Comparison of ENCODE assay signal across 26 cellular contexts in the genomic region with DNA sequence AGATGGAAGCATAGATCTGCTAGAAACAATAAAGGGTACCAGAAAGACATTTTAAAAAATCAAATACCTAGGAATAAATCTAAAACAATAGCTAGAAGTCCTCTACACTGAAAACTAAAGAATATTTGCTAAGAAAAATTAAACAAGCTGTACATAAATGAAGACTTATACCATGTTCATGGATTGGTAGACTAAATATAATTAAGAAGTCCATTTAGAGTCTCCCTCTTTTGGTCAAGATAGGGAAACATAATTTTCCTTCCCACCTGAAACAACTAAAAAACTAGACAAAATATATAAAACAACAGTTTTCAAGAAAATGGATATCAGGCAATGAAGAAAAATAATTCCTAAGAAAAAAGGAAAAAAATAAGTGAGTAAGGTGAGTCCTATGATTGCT.
A peak's percentile ranks its signal among the peaks of the same experiment; 100 is the strongest.
DNase-seq lines count a peak whose midpoint lies in the region; ATAC-seq, FAIRE-seq and TF ChIP-seq lines count a peak whose summit lies in the region.
"Had no signal": no experiment of that assay in that cellular context is flagged by ENCODE, and none has a peak within 500 bp of the region (broad histone marks: within the 10 kb centered on the region; RNA-seq: fewer than 3 reads in every experiment).

No MANE protein-coding gene starts in this region.

- H3K9me1 ChIP-seq in K562 (ENCODE audit: control insufficient read depth, insufficient read depth, low read length), result no peaks in the 10 kb centered on the region

- peaks cover 16% of the 10 kb centered on the region for H3K36me3 Mint-ChIP-seq in HFFc6 (ENCODE audit: low read depth)
- H3K36me3 Mint-ChIP-seq: CD14-positive monocyte had no signal

- TF ChIP-seq CTCF in HFFc6 (IDR thresholded peaks at IDR 0.05), result peak; percentile 13; the same call in 1 of the 2 replicates
- TF ChIP-seq CTCF in K562 (IDR thresholded peaks at IDR 0.05 in 2 of 3, conservative IDR thresholded peaks at IDR 0.05 in 1 of 3; ENCODE audit: insufficient read depth in 2 of 3, low read depth in 1 of 3, low read length in 3 of 3), result 0 out of 6 replicates have a peak, but pooled peaks of 1 of the 3 experiments have one; percentile 12
- TF ChIP-seq CTCF in hepatocyte (IDR thresholded peaks at IDR 0.05; ENCODE audit: poor library complexity), result peak; percentile 29

- in situ Hi-C loops in K562 (cut with MboI), result no loop called here

- POLR2A ChIA-PET in K562 (lab: Yijun Ruan, JAX), result no interaction called here

- DNase-seq in GM18507 (ENCODE audit: extremely low spot score, insufficient read length, low read depth), result no peak
- no peak for DNase-seq in HFFc6
- no peak for DNase-seq in K562 (ENCODE audit: extremely low read depth in 1 of 4, low spot score in 3 of 4)
- DNase-seq in hepatocyte (ENCODE audit: low spot score), result no peak
- no peak for DNase-seq in DMS153 treated with DMSO at 0.1 percent for 48 hours (lab: John Stamatoyannopoulos, UW; ENCODE audit: unreplicated experiment)
- no peak for DNase-seq in NCI-H1417 (lab: John Stamatoyannopoulos, UW)
- DNase-seq: ACHN; AML-193; BE2C; CD4-positive, alpha-beta T cell; CD8-positive, alpha-beta memory T cell; DMS 273 treated with DMSO at 0.1 percent for 48 hours; DMS53; DMS79 treated with DMSO at 0.1 percent for 48 hours; GF-D8; H9 had no signal

- TF ChIP-seq EP300 in K562 (IDR thresholded peaks at IDR 0.05; ENCODE audit: low read length), result no peak

- H3K9ac ChIP-seq in K562 (ENCODE audit: insufficient read depth in 1 of 2, low read depth in 2 of 2, low read length in 2 of 2), result no peak overlapping the region
- H3K9ac ChIP-seq: BLaER1 treated with 17β-estradiol and CSF1 and Interleukin-3, amounts not matched to agents 10 nM and 100 nM had no signal

- no TSS peak for BruUV-seq in K562 (replicated peaks; lab: Mats Ljungman, UMichigan)

- H3K79me2 ChIP-seq in K562 (ENCODE audit: control insufficient read depth, insufficient read depth, low read length) (no peaks in the 10 kb centered on the region), hepatocyte (no peaks in the 10 kb centered on the region)

- H3K4me1 ChIP-seq in K562 (replicated peaks in 1 of 2; ENCODE audit: control insufficient read depth in 2 of 2, insufficient read depth in 2 of 2, low read length in 2 of 2) (no peaks in the 10 kb centered on the region), hepatocyte (ENCODE audit: insufficient read depth) (no peaks in the 10 kb centered on the region)
- H3K4me1 ChIP-seq: BE2C had no signal

- no peak for TF ChIP-seq POLR2A in K562 (conservative IDR thresholded peaks at IDR 0.05)

- H3K27ac ChIP-seq in K562 (ENCODE audit: extremely low read depth, low read depth, low read length), result no peak overlapping the region
- no peak overlapping the region for H3K27ac ChIP-seq in hepatocyte
- H3K27ac ChIP-seq: 22Rv1; BLaER1 treated with 17β-estradiol and CSF1 and Interleukin-3, amounts not matched to agents 10 nM and 100 nM had no signal

- FAIRE-seq in GM18507 (lab: Jason Lieb, UNC) (peak; percentile 51), K562 (lab: Jason Lieb, UNC) (no peak)
- FAIRE-seq: A204.1, D721Med, GM12891 had no signal

- H3K9me2 ChIP-seq in hepatocyte (replicated peaks; ENCODE audit: insufficient read depth), result no peaks in the 10 kb centered on the region

- no peak overlapping the region for H3K4me2 ChIP-seq in K562 (ENCODE audit: insufficient read depth, low read length)
- no peak overlapping the region for H3K4me2 ChIP-seq in hepatocyte
- H3K4me2 ChIP-seq: BLaER1 treated with 17β-estradiol and CSF1 and Interleukin-3, amounts not matched to agents 10 nM and 100 nM; GM23338 had no signal

- CTCF ChIA-PET in K562 (lab: Yijun Ruan, JAX; ENCODE audit: low intra/inter-chr PET ratio), result interaction anchor here (0.6 kb wide), 1 partner anchor 108 kb away, joined by 6 read pairs; no protein-coding TSS in a partner anchor

- no peak overlapping the region for H2AFZ ChIP-seq in K562 (ENCODE audit: low read depth, low read length)
- no peak overlapping the region for H2AFZ ChIP-seq in hepatocyte
- H2AFZ ChIP-seq: GM23338 had no signal

- intact Hi-C loops in K562 (cut with micrococcal nuclease), result loop anchor here (10.0 kb wide), 1 partner anchor 237 kb away; no protein-coding TSS in a partner anchor

- H3K36me3 ChIP-seq in K562 (ENCODE audit: control insufficient read depth, insufficient read depth, low read length) (no peaks in the 10 kb centered on the region), hepatocyte (replicated peaks; ENCODE audit: insufficient read depth, low read depth) (no peaks in the 10 kb centered on the region)
- H3K36me3 ChIP-seq: BE2C; BLaER1 treated with 17β-estradiol and CSF1 and Interleukin-3, amounts not matched to agents 10 nM and 100 nM had no signal

- peaks cover 33% of the 10 kb centered on the region for H3K27me3 Mint-ChIP-seq in HFFc6 (ENCODE audit: insufficient read depth)
- H3K27me3 Mint-ChIP-seq: CD4-positive, alpha-beta T cell; CD8-positive, alpha-beta memory T cell had no signal

- no peak overlapping the region for H3K27ac Mint-ChIP-seq in HFFc6
- H3K27ac Mint-ChIP-seq: CD14-positive monocyte; CD4-positive, alpha-beta T cell; CD8-positive, alpha-beta memory T cell; GM23338; H9 had no signal

- H3K9me3 ChIP-seq in K562 (replicated peaks; ENCODE audit: control insufficient read depth, insufficient read depth, low read depth, low read length) (no peaks in the 10 kb centered on the region), hepatocyte (ENCODE audit: low read depth) (no peaks in the 10 kb centered on the region)
- H3K9me3 ChIP-seq: BE2C had no signal

- no peak for ATAC-seq in K562
- ATAC-seq in GM21529 (IDR thresholded peaks at IDR 0.05; ENCODE audit: unreplicated experiment), result no peak
- ATAC-seq in SK-N-SH treated with all-trans-retinoic acid at 6 μM for 48 hours, result no peak
- ATAC-seq: GM23338, HCT116 had no signal

- no peak; a peak in 1 of 4 replicates for TF ChIP-seq RAD21 in K562 (CRISPR knock-in tag; conservative IDR thresholded peaks at IDR 0.05 in 1 of 2, IDR thresholded peaks at IDR 0.05 in 1 of 2)

- H3K27me3 ChIP-seq in K562 (ENCODE audit: control insufficient read depth in 2 of 2, insufficient read depth in 2 of 2, low read length in 2 of 2) (peaks cover 0 to 8% of the 10 kb centered on the region in 2 experiments; a peak in 2 of 5 replicates), hepatocyte (no peaks in the 10 kb centered on the region)
- H3K27me3 ChIP-seq: BE2C; BLaER1 treated with 17β-estradiol and CSF1 and Interleukin-3, amounts not matched to agents 10 nM and 100 nM had no signal

- H4K20me1 ChIP-seq in K562 (replicated peaks; ENCODE audit: control insufficient read depth, insufficient read depth, low read length) (no peaks in the 10 kb centered on the region), hepatocyte (ENCODE audit: insufficient read depth, poor library complexity, severe bottlenecking) (no peaks in the 10 kb centered on the region)
- H4K20me1 ChIP-seq: BLaER1 treated with 17β-estradiol and CSF1 and Interleukin-3, amounts not matched to agents 10 nM and 100 nM had no signal

- H3K4me1 Mint-ChIP-seq in HFFc6 (ENCODE audit: low read depth), result no peaks in the 10 kb centered on the region
- H3K4me1 Mint-ChIP-seq: CD14-positive monocyte had no signal

- no peak overlapping the region for H3K4me3 Mint-ChIP-seq in HFFc6
- H3K4me3 Mint-ChIP-seq: CD14-positive monocyte; CD4-positive, alpha-beta T cell; CD8-positive, alpha-beta memory T cell; GM23338; H9 had no signal

- H3K4me3 ChIP-seq in K562 (no peak overlapping the region), hepatocyte (no peak overlapping the region)
- H3K4me3 ChIP-seq: BLaER1 treated with 17β-estradiol and CSF1 and Interleukin-3, amounts not matched to agents 10 nM and 100 nM; GM23338 had no signal

- peaks cover 29% of the 10 kb centered on the region for H3K9me3 Mint-ChIP-seq in HFFc6
- H3K9me3 Mint-ChIP-seq: GM23338 had no signal

TF ChIP-seq in K562, 482 proteins besides CTCF, POLR2A, EP300 and RAD21:
- 0 out of 2 replicates have a peak, but pooled peaks have one; percentile 9 for TF ChIP-seq ZNF512 (tag; IDR thresholded peaks at IDR 0.05)
- TF ChIP-seq SMAD3 (CRISPR knock-in tag; conservative IDR thresholded peaks at IDR 0.05), result no peak

TF ChIP-seq in SK-N-SH treated with all-trans-retinoic acid at 6 μM for 48 hours, 23 proteins besides CTCF, POLR2A, EP300 and RAD21:
- no peak for TF ChIP-seq ZNF8 (CRISPR knock-in tag; IDR thresholded peaks at IDR 0.05)
- no peak for TF ChIP-seq BACH2 (CRISPR knock-in tag; IDR thresholded peaks at IDR 0.05; ENCODE audit: borderline replicate concordance)
- TF ChIP-seq SNAI2 (CRISPR knock-in tag; IDR thresholded peaks at IDR 0.05), result no peak
- no peak for TF ChIP-seq TOX (CRISPR knock-in tag; IDR thresholded peaks at IDR 0.05; ENCODE audit: borderline replicate concordance)
TF ChIP-seq in SK-N-SH treated with all-trans-retinoic acid at 6 μM for 48 hours: peak in this region for 0.
